Comparison of ENCODE assay signal across 18 cellular contexts in genomic region chr1:95002167-95002566, GRCh38.
DNase-seq lines count a peak whose midpoint lies in the region; ATAC-seq and TF ChIP-seq lines count a peak whose summit lies in the region.
"Had no signal": no experiment of that assay in that cellular context is flagged by ENCODE, and none has a peak within 500 bp of the region (broad histone marks: within the 10 kb centered on the region; RNA-seq: fewer than 3 reads in every experiment).

No MANE protein-coding gene starts in this region.

- peak overlapping the region; percentile 78; the same call in 1 of the 2 replicates for H3K27ac Mint-ChIP-seq in HFFc6
- H3K27ac Mint-ChIP-seq: activated B cell treated with CpG ODN at 0.5 μM for 24 hours; stimulated activated memory B cell treated with anti-CD40 and anti-IgM and Interleukin-4, amounts not matched to agents 10 μg/mL and 1 μg/mL and 100 μg/mL, for 72 hours had no signal

- no peaks in the 10 kb centered on the region for H3K36me3 ChIP-seq in muscle layer of duodenum (ENCODE audit: control insufficient read depth in 1 of 2, insufficient read depth in 2 of 2, low read length in 2 of 2)
- no peaks in the 10 kb centered on the region for H3K36me3 ChIP-seq in spleen
- H3K36me3 ChIP-seq in BE2C: no peaks in the 10 kb centered on the region
- H3K36me3 ChIP-seq: neutrophil had no signal

- no peaks in the 10 kb centered on the region for H3K36me3 Mint-ChIP-seq in HFFc6 (ENCODE audit: low read depth)

- TF ChIP-seq CTCF in HFFc6 (IDR thresholded peaks at IDR 0.05): no peak
- TF ChIP-seq CTCF in spleen (IDR thresholded peaks at IDR 0.05 in 8 of 11, conservative IDR thresholded peaks at IDR 0.05 in 3 of 11): no peak
- TF ChIP-seq CTCF in BE2C (IDR thresholded peaks at IDR 0.05; ENCODE audit: low read depth, low read length): no peak

- H3K27me3 ChIP-seq in muscle layer of duodenum (ENCODE audit: low read depth, low read length) (no peaks in the 10 kb centered on the region), spleen (replicated peaks in 1 of 7) (no peaks in the 10 kb centered on the region), BE2C (no peaks in the 10 kb centered on the region)
- H3K27me3 ChIP-seq: neutrophil had no signal

- no peak overlapping the region; the same call in 1 of the 2 replicates for H3K4me3 Mint-ChIP-seq in HFFc6
- H3K4me3 Mint-ChIP-seq: activated B cell treated with CpG ODN at 0.5 μM for 24 hours; stimulated activated memory B cell treated with anti-CD40 and anti-IgM and Interleukin-4, amounts not matched to agents 10 μg/mL and 1 μg/mL and 100 μg/mL, for 72 hours had no signal

- peaks cover 34% of the 10 kb centered on the region for H3K4me1 Mint-ChIP-seq in HFFc6 (ENCODE audit: low read depth)
- H3K4me1 Mint-ChIP-seq: activated B cell treated with CpG ODN at 0.5 μM for 24 hours; stimulated activated memory B cell treated with anti-CD40 and anti-IgM and Interleukin-4, amounts not matched to agents 10 μg/mL and 1 μg/mL and 100 μg/mL, for 72 hours had no signal

- intact Hi-C loops in spleen (cut with DNase I; ENCODE audit: low total_unique reads): no loop called here

- H3K27ac ChIP-seq in cingulate gyrus (ENCODE audit: low read depth, low read length): peak overlapping the region; percentile 19
- H3K27ac ChIP-seq in muscle layer of duodenum (ENCODE audit: low read length): peak overlapping the region; percentile 72
- H3K27ac ChIP-seq in spleen: peak overlapping the region in 6 of 8 donors; percentile 16 to 61 (median 50)
- H3K27ac ChIP-seq: neutrophil had no signal

- ATAC-seq in GM21447 (IDR thresholded peaks at IDR 0.05; ENCODE audit: unreplicated experiment) (no peak), GM21619 (IDR thresholded peaks at IDR 0.05; ENCODE audit: unreplicated experiment) (no peak)
- ATAC-seq: left lobe of liver; Panc1; stimulated activated memory B cell treated with anti-CD40 and anti-IgM and Interleukin-4, amounts not matched to agents 10 μg/mL and 1 μg/mL and 100 μg/mL, for 72 hours had no signal

- H3K27me3 Mint-ChIP-seq in HFFc6 (ENCODE audit: insufficient read depth): peaks cover 4% of the 10 kb centered on the region
- H3K27me3 Mint-ChIP-seq: activated B cell treated with CpG ODN at 0.5 μM for 24 hours; stimulated activated memory B cell treated with anti-CD40 and anti-IgM and Interleukin-4, amounts not matched to agents 10 μg/mL and 1 μg/mL and 100 μg/mL, for 72 hours had no signal

- 71 to 86% (median 82%) methylated on average over 7 of the region's 7 CpGs for WGBS in spleen, 5 donors

- no peak for TF ChIP-seq POLR2A in spleen (IDR thresholded peaks at IDR 0.05)

- no peaks in the 10 kb centered on the region for H3K9me3 ChIP-seq in muscle layer of duodenum (ENCODE audit: control insufficient read depth in 1 of 2, low read length in 2 of 2)
- no peaks in the 10 kb centered on the region for H3K9me3 ChIP-seq in spleen
- H3K9me3 ChIP-seq in BE2C: no peaks in the 10 kb centered on the region
- H3K9me3 ChIP-seq: neutrophil had no signal

- no peak for DNase-seq in HFFc6
- no peak for DNase-seq in spleen
- no peak for DNase-seq in BE2C
- DNase-seq in NCI-H2081 (lab: John Stamatoyannopoulos, UW): no peak
- DNase-seq: activated B cell treated with CpG ODN at 0.5 μM for 24 hours; activated effector memory CD4-positive, alpha-beta T cell treated with anti-CD3 and anti-CD28 coated beads, Interleukin-2, amount 50 U/mL, for 16 hours; MM.1S; NCI-H2029 treated with DMSO at 0.1 percent for 48 hours; NCI-H774; small intestine had no signal

- H3K4me1 ChIP-seq in muscle layer of duodenum (ENCODE audit: control insufficient read depth in 1 of 2, insufficient read depth in 2 of 2, low read length in 2 of 2) (peaks cover 6 to 16% of the 10 kb centered on the region in 2 donors), spleen (peaks cover 0 to 10% (median 0%) of the 10 kb centered on the region in 6 donors), BE2C (no peaks in the 10 kb centered on the region; the same call in 1 of the 2 replicates)

- no peak overlapping the region for H3K4me3 ChIP-seq in muscle layer of duodenum (ENCODE audit: low read depth in 1 of 2, low read length in 2 of 2)
- H3K4me3 ChIP-seq in spleen: no peak overlapping the region
- H3K4me3 ChIP-seq in BE2C (ENCODE audit: low read depth, low read length): no peak overlapping the region

- no peaks in the 10 kb centered on the region for H3K9me3 Mint-ChIP-seq in HFFc6
- H3K9me3 Mint-ChIP-seq: activated B cell treated with CpG ODN at 0.5 μM for 24 hours; stimulated activated memory B cell treated with anti-CD40 and anti-IgM and Interleukin-4, amounts not matched to agents 10 μg/mL and 1 μg/mL and 100 μg/mL, for 72 hours had no signal

Comparison
In these comparisons a context has a peak if more than half of its experiments do, and no peak if none do; other contexts are left out.
1. H3K27ac ChIP-seq: peak in every context shown above with its lines; median percentile 72 in muscle layer of duodenum; 50 in spleen; 19 in cingulate gyrus.